In the genomic region with DNA sequence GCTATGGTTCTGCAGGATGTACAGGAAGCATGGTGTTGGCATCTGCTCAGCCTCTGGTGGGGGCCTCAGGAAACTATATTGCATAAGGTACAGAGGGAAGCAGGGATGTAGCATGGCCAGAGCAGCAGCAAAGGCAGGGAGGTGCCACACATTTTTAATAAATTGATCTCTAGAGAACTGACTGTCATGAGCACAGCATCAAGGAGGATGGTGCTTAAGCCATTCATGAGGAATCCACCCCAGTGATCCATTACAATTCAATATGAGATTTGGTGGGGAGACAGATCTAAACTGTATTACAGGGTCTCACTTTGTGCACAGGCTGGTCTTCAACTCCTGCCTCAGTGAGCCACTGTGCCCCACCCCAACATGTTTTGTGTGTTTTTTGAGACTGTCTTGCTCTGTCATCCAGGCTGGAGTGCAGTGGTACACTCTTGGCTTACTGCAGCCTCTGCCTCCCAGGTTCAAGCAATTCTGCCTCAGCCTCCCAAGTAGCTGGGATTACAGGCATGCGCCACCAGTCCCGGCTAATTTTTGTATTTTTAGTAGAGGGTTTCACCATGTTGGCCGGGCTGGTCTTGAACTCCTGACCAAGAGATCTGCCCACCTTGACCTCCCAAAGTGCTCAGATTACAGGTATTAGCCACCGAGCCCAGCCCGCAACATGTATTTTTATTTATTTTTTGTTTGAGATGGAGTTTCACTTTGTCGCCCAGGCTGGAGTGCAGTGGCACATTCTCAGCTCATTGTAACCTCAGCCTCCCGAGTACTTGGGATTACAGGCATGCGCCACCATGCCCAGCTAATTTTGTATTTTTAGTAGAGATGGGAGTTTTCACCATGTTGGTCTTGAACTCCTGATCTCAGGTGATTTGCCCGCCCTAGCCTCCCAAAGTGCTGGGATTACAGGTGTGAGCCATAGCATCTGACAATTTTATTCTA, we compare ENCODE assay signal across 1 cellular context.
TF ChIP-seq lines count a peak whose summit lies in the region.

No MANE protein-coding gene starts in this region.

TF ChIP-seq in HepG2, 621 proteins besides CTCF, POLR2A, EP300 and RAD21 (continues in another document):
- TF ChIP-seq RCOR2 (CRISPR knock-in tag; IDR thresholded peaks at IDR 0.05) (no peak), MEIS1 (CRISPR knock-in tag; IDR thresholded peaks at IDR 0.05; ENCODE audit: borderline replicate concordance) (0 out of 2 replicates have a peak, but pooled peaks have one; percentile 59), BORCS8-MEF2B (CRISPR knock-in tag; IDR thresholded peaks at IDR 0.05) (0 out of 2 replicates have a peak, but pooled peaks have one; percentile 42), SAP130 (CRISPR knock-in tag; IDR thresholded peaks at IDR 0.05; ENCODE audit: low read depth) (no peak; the same call in none of the 2 replicates), ZFAT (CRISPR knock-in tag; conservative IDR thresholded peaks at IDR 0.05) (no peak), NONO (IDR thresholded peaks at IDR 0.05) (no peak), NONO (CRISPR knock-in tag; conservative IDR thresholded peaks at IDR 0.05) (peak; percentile 40; the same call in 1 of the 2 replicates), ZNF563 (CRISPR knock-in tag; IDR thresholded peaks at IDR 0.05) (0 out of 2 replicates have a peak, but pooled peaks have one; percentile 23), POLR2G (IDR thresholded peaks at IDR 0.05; ENCODE audit: low read depth, low read length) (peak; percentile 57), NFKB2 (CRISPR knock-in tag; IDR thresholded peaks at IDR 0.05; ENCODE audit: borderline replicate concordance) (no peak), NCOA1 (CRISPR knock-in tag; IDR thresholded peaks at IDR 0.05) (0 out of 2 replicates have a peak, but pooled peaks have one; percentile 50), ZSCAN20 (CRISPR knock-in tag; IDR thresholded peaks at IDR 0.05; ENCODE audit: borderline replicate concordance) (no peak), SOX13 (IDR thresholded peaks at IDR 0.05) (no peak), SOX13 (CRISPR knock-in tag; conservative IDR thresholded peaks at IDR 0.05 in 1 of 2, IDR thresholded peaks at IDR 0.05 in 1 of 2) (no peak), AHR (CRISPR knock-in tag; IDR thresholded peaks at IDR 0.05) (no peak), SRY (CRISPR knock-in tag; IDR thresholded peaks at IDR 0.05) (0 out of 2 replicates have a peak, but pooled peaks have one; percentile 24), TCF12 (IDR thresholded peaks at IDR 0.05) (no peak), TCF12 (CRISPR knock-in tag; IDR thresholded peaks at IDR 0.05) (no peak), TEAD3 (CRISPR knock-in tag; optimal IDR thresholded peaks at IDR 0.05; ENCODE audit: borderline replicate concordance) (peak; percentile 16), ZNF543 (CRISPR knock-in tag; IDR thresholded peaks at IDR 0.05) (no peak), ZFX (CRISPR knock-in tag; IDR thresholded peaks at IDR 0.05; ENCODE audit: low read depth) (peak; percentile 35; the same call in 1 of the 2 replicates), RBFOX2 (IDR thresholded peaks at IDR 0.05; ENCODE audit: low read depth, low read length) (peak; percentile 78), ZMAT3 (CRISPR knock-in tag; conservative IDR thresholded peaks at IDR 0.05) (no peak), THYN1 (CRISPR knock-in tag; IDR thresholded peaks at IDR 0.05; ENCODE audit: borderline replicate concordance, low read depth) (no peak), EZH2 (conservative IDR thresholded peaks at IDR 0.05; ENCODE audit: low read depth, low read length) (no peak), ZNF510 (CRISPR knock-in tag; IDR thresholded peaks at IDR 0.05; ENCODE audit: low read depth) (0 out of 2 replicates have a peak, but pooled peaks have one; percentile 36), AGO2 (optimal IDR thresholded peaks at IDR 0.05; ENCODE audit: low read depth, low read length) (peak; percentile 33), ZNF614 (CRISPR knock-in tag; IDR thresholded peaks at IDR 0.05; ENCODE audit: borderline replicate concordance) (no peak), XRCC5 (optimal IDR thresholded peaks at IDR 0.05; ENCODE audit: low read length) (peak; percentile 7), SSRP1 (CRISPR knock-in tag; IDR thresholded peaks at IDR 0.05) (peak; percentile 77), ZNF432 (CRISPR knock-in tag; IDR thresholded peaks at IDR 0.05; ENCODE audit: borderline replicate concordance) (no peak), HDAC1 (CRISPR knock-in tag; IDR thresholded peaks at IDR 0.05) (0 out of 2 replicates have a peak, but pooled peaks have one; percentile 14), ZMYM4 (CRISPR knock-in tag; IDR thresholded peaks at IDR 0.05) (0 out of 2 replicates have a peak, but pooled peaks have one; percentile 1), ZNF331 (CRISPR knock-in tag; IDR thresholded peaks at IDR 0.05) (no peak), SMAD1 (CRISPR knock-in tag; IDR thresholded peaks at IDR 0.05; ENCODE audit: borderline replicate concordance, low read depth) (0 out of 2 replicates have a peak, but pooled peaks have one; percentile 37), ZNF460 (CRISPR knock-in tag; IDR thresholded peaks at IDR 0.05; ENCODE audit: borderline replicate concordance) (peak; percentile 33; the same call in 1 of the 2 replicates), MLLT10 (CRISPR knock-in tag; IDR thresholded peaks at IDR 0.05) (no peak), ZNF558 (CRISPR knock-in tag; IDR thresholded peaks at IDR 0.05; ENCODE audit: borderline replicate concordance) (no peak), KDM1A (CRISPR knock-in tag; IDR thresholded peaks at IDR 0.05) (no peak), KLF11 (CRISPR knock-in tag; IDR thresholded peaks at IDR 0.05) (no peak), ZNF343 (CRISPR knock-in tag; IDR thresholded peaks at IDR 0.05) (0 out of 2 replicates have a peak, but pooled peaks have one; percentile 34)
- TF ChIP-seq, protein P1, sequence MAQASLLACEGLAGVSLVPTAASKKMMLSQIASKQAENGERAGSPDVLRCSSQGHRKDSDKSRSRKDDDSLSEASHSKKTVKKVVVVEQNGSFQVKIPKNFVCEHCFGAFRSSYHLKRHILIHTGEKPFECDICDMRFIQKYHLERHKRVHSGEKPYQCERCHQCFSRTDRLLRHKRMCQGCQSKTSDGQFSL (CRISPR knock-in tag; IDR thresholded peaks at IDR 0.05): no peak
- TF ChIP-seq, protein P2, sequence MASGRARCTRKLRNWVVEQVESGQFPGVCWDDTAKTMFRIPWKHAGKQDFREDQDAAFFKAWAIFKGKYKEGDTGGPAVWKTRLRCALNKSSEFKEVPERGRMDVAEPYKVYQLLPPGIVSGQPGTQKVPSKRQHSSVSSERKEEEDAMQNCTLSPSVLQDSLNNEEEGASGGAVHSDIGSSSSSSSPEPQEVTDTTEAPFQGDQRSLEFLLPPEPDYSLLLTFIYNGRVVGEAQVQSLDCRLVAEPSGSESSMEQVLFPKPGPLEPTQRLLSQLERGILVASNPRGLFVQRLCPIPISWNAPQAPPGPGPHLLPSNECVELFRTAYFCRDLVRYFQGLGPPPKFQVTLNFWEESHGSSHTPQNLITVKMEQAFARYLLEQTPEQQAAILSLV (CRISPR knock-in tag; IDR thresholded peaks at IDR 0.05; ENCODE audit: borderline replicate concordance): no peak
- TF ChIP-seq, protein P3, sequence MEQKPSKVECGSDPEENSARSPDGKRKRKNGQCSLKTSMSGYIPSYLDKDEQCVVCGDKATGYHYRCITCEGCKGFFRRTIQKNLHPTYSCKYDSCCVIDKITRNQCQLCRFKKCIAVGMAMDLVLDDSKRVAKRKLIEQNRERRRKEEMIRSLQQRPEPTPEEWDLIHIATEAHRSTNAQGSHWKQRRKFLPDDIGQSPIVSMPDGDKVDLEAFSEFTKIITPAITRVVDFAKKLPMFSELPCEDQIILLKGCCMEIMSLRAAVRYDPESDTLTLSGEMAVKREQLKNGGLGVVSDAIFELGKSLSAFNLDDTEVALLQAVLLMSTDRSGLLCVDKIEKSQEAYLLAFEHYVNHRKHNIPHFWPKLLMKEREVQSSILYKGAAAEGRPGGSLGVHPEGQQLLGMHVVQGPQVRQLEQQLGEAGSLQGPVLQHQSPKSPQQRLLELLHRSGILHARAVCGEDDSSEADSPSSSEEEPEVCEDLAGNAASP (CRISPR knock-in tag; IDR thresholded peaks at IDR 0.05; ENCODE audit: borderline replicate concordance): no peak
- TF ChIP-seq, protein P4, sequence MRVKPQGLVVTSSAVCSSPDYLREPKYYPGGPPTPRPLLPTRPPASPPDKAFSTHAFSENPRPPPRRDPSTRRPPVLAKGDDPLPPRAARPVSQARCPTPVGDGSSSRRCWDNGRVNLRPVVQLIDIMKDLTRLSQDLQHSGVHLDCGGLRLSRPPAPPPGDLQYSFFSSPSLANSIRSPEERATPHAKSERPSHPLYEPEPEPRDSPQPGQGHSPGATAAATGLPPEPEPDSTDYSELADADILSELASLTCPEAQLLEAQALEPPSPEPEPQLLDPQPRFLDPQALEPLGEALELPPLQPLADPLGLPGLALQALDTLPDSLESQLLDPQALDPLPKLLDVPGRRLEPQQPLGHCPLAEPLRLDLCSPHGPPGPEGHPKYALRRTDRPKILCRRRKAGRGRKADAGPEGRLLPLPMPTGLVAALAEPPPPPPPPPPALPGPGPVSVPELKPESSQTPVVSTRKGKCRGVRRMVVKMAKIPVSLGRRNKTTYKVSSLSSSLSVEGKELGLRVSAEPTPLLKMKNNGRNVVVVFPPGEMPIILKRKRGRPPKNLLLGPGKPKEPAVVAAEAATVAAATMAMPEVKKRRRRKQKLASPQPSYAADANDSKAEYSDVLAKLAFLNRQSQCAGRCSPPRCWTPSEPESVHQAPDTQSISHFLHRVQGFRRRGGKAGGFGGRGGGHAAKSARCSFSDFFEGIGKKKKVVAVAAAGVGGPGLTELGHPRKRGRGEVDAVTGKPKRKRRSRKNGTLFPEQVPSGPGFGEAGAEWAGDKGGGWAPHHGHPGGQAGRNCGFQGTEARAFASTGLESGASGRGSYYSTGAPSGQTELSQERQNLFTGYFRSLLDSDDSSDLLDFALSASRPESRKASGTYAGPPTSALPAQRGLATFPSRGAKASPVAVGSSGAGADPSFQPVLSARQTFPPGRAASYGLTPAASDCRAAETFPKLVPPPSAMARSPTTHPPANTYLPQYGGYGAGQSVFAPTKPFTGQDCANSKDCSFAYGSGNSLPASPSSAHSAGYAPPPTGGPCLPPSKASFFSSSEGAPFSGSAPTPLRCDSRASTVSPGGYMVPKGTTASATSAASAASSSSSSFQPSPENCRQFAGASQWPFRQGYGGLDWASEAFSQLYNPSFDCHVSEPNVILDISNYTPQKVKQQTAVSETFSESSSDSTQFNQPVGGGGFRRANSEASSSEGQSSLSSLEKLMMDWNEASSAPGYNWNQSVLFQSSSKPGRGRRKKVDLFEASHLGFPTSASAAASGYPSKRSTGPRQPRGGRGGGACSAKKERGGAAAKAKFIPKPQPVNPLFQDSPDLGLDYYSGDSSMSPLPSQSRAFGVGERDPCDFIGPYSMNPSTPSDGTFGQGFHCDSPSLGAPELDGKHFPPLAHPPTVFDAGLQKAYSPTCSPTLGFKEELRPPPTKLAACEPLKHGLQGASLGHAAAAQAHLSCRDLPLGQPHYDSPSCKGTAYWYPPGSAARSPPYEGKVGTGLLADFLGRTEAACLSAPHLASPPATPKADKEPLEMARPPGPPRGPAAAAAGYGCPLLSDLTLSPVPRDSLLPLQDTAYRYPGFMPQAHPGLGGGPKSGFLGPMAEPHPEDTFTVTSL (CRISPR knock-in tag; IDR thresholded peaks at IDR 0.05; ENCODE audit: borderline replicate concordance): 0 out of 2 replicates have a peak, but pooled peaks have one; percentile 33
- TF ChIP-seq, protein P5, sequence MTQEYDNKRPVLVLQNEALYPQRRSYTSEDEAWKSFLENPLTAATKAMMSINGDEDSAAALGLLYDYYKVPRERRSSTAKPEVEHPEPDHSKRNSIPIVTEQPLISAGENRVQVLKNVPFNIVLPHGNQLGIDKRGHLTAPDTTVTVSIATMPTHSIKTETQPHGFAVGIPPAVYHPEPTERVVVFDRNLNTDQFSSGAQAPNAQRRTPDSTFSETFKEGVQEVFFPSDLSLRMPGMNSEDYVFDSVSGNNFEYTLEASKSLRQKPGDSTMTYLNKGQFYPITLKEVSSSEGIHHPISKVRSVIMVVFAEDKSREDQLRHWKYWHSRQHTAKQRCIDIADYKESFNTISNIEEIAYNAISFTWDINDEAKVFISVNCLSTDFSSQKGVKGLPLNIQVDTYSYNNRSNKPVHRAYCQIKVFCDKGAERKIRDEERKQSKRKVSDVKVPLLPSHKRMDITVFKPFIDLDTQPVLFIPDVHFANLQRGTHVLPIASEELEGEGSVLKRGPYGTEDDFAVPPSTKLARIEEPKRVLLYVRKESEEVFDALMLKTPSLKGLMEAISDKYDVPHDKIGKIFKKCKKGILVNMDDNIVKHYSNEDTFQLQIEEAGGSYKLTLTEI (CRISPR knock-in tag; conservative IDR thresholded peaks at IDR 0.05): no peak
- TF ChIP-seq, protein P6, sequence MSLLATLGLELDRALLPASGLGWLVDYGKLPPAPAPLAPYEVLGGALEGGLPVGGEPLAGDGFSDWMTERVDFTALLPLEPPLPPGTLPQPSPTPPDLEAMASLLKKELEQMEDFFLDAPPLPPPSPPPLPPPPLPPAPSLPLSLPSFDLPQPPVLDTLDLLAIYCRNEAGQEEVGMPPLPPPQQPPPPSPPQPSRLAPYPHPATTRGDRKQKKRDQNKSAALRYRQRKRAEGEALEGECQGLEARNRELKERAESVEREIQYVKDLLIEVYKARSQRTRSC (CRISPR knock-in tag; IDR thresholded peaks at IDR 0.05; ENCODE audit: low read depth): 0 out of 2 replicates have a peak, but pooled peaks have one; percentile 53
- TF ChIP-seq, protein P7, sequence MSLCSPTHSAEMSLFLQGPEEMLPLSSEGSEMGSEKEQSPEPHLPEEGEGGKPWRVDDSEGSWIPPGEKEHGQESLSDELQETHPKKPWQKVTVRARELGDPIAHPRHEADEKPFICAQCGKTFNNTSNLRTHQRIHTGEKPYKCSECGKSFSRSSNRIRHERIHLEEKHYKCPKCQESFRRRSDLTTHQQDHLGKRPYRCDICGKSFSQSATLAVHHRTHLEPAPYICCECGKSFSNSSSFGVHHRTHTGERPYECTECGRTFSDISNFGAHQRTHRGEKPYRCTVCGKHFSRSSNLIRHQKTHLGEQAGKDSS (CRISPR knock-in tag; IDR thresholded peaks at IDR 0.05; ENCODE audit: borderline replicate concordance, low read depth): 0 out of 2 replicates have a peak, but pooled peaks have one; percentile 36
- TF ChIP-seq, protein P8, sequence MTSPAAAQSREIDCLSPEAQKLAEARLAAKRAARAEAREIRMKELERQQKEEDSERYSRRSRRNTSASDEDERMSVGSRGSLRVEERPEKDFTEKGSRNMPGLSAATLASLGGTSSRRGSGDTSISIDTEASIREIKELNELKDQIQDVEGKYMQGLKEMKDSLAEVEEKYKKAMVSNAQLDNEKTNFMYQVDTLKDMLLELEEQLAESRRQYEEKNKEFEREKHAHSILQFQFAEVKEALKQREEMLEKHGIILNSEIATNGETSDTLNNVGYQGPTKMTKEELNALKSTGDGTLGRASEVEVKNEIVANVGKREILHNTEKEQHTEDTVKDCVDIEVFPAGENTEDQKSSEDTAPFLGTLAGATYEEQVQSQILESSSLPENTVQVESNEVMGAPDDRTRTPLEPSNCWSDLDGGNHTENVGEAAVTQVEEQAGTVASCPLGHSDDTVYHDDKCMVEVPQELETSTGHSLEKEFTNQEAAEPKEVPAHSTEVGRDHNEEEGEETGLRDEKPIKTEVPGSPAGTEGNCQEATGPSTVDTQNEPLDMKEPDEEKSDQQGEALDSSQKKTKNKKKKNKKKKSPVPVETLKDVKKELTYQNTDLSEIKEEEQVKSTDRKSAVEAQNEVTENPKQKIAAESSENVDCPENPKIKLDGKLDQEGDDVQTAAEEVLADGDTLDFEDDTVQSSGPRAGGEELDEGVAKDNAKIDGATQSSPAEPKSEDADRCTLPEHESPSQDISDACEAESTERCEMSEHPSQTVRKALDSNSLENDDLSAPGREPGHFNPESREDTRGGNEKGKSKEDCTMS (CRISPR knock-in tag; conservative IDR thresholded peaks at IDR 0.05): no peak
